ENCODE assay signal across 8 cellular contexts in genomic region chr15:69414702-69415161, GRCh38. TPM values are rescaled to one million over a fixed set of nuclear protein-coding genes. Genes with fewer than 3 reads are reported as not detected.
DNase-seq lines count a peak whose midpoint lies in the region; ATAC-seq, FAIRE-seq and TF ChIP-seq lines count a peak whose summit lies in the region.

No MANE protein-coding gene starts in this region.

- POLR2A ChIA-PET in CD8-positive, alpha-beta T cell (lab: Charles Lee), result interaction anchor here (1.4 kb wide), 1 partner anchor 38 kb away, joined by 10 read pairs; the partner anchor contains the start of gene RPLP1
- POLR2A ChIA-PET in HepG2 (lab: Yijun Ruan, JAX), result interaction anchor here (1.0 to 3.7 kb wide), 3 partner anchors 38 to 684 kb away, joined by 3 to 40 read pairs (median 8); partner anchors contain the start of genes RPLP1 and TLE3

- peaks cover 15% of the 10 kb centered on the region for H3K4me1 Mint-ChIP-seq in CD8-positive, alpha-beta T cell (ENCODE audit: low read depth)
- peaks cover 44% of the 10 kb centered on the region for H3K4me1 Mint-ChIP-seq in chondrocyte (ENCODE audit: low read depth)

- H3K27me3 Mint-ChIP-seq in CD8-positive, alpha-beta T cell (ENCODE audit: low read depth), result peaks cover 15% of the 10 kb centered on the region
- no peaks in the 10 kb centered on the region for H3K27me3 Mint-ChIP-seq in chondrocyte (ENCODE audit: low read depth)

- peaks cover 7% of the 10 kb centered on the region for H3K4me1 ChIP-seq in CD8-positive, alpha-beta T cell (ENCODE audit: insufficient read depth, low read length)
- H3K4me1 ChIP-seq in HepG2 (ENCODE audit: insufficient read depth, low read length) (peaks cover 27% of the 10 kb centered on the region), suprapubic skin (peaks cover 12% of the 10 kb centered on the region)

- DNase-seq in CD8-positive, alpha-beta T cell, result no peak
- peak; percentile 80 for DNase-seq in RPMI8226
- no peak for DNase-seq in chondrocyte (ENCODE audit: low spot score)
- DNase-seq in HepG2 (ENCODE audit: low spot score), result peak; percentile 74
- no peak for DNase-seq in suprapubic skin (ENCODE audit: low spot score in 2 of 2)
- DNase-seq in NCI-H2107 treated with DMSO at 0.1 percent for 48 hours (lab: John Stamatoyannopoulos, UW; ENCODE audit: unreplicated experiment), result no peak

- H3K9ac ChIP-seq in HepG2 (ENCODE audit: insufficient read depth, low read depth, low read length), result peak overlapping the region; percentile 90

- peak overlapping the region; percentile 63 for H3K4me3 Mint-ChIP-seq in CD8-positive, alpha-beta T cell
- H3K4me3 Mint-ChIP-seq in chondrocyte (ENCODE audit: unreplicated experiment), result peak overlapping the region; percentile 82

- in situ Hi-C loops in HepG2 (cut with HindIII; ENCODE audit: extremely low pct_ligation_motif_present, low pct_unique_long_range_greater_than_20kb), result no loop called here

- TF ChIP-seq EP300 in HepG2 (IDR thresholded peaks at IDR 0.05; ENCODE audit: low read depth in 2 of 2, low read length in 2 of 2) (no peak), HepG2 (CRISPR knock-in tag; IDR thresholded peaks at IDR 0.05; ENCODE audit: borderline replicate concordance) (no peak), suprapubic skin (IDR thresholded peaks at IDR 0.05) (no peak)

- WGBS in HepG2 (ENCODE audit: low lambda C conversion rate), result 1% methylated on average over 13 of the region's 29 CpGs
- 0% methylated on average over 12 of the region's 29 CpGs for WGBS in suprapubic skin

- ATAC-seq in CD8-positive, alpha-beta T cell, result no peak
- peak; percentile 38 for ATAC-seq in GM18907 (IDR thresholded peaks at IDR 0.05; ENCODE audit: unreplicated experiment)
- ATAC-seq in HG03135 (IDR thresholded peaks at IDR 0.05; ENCODE audit: unreplicated experiment), result peak; percentile 39
- ATAC-seq in HepG2, result peak; percentile 85

- no peak overlapping the region for H3K27ac Mint-ChIP-seq in CD8-positive, alpha-beta T cell
- H3K27ac Mint-ChIP-seq in chondrocyte (ENCODE audit: unreplicated experiment), result peak overlapping the region; percentile 92

- H2AFZ ChIP-seq in HepG2 (ENCODE audit: low read length), result no peak overlapping the region

- peaks cover 27% of the 10 kb centered on the region for H3K79me2 ChIP-seq in HepG2 (ENCODE audit: insufficient read depth, low read length)

- TF ChIP-seq POLR2A in HepG2 (IDR thresholded peaks at IDR 0.05; ENCODE audit: insufficient read depth in 1 of 2, low read depth in 2 of 2, low read length in 2 of 2), result peak in 1 of 2 experiments; percentile 53; a peak in 2 of 4 replicates
- TF ChIP-seq POLR2A in suprapubic skin (IDR thresholded peaks at IDR 0.05), result no peak

- H3K36me3 ChIP-seq in CD8-positive, alpha-beta T cell (ENCODE audit: insufficient read depth, low read length), result no peaks in the 10 kb centered on the region
- H3K36me3 ChIP-seq in HepG2 (replicated peaks in 1 of 2; ENCODE audit: control insufficient read depth in 1 of 2, insufficient read depth in 2 of 2, low read length in 2 of 2), result peaks cover 3 to 14% of the 10 kb centered on the region in 2 experiments; a peak in 4 of 5 replicates
- H3K36me3 ChIP-seq in suprapubic skin, result no peaks in the 10 kb centered on the region

- BruUV-seq in HepG2 (replicated peaks; lab: Mats Ljungman, UMichigan), result no TSS peak

- H3K27ac ChIP-seq in CD8-positive, alpha-beta T cell (ENCODE audit: low read depth, low read length), result no peak overlapping the region
- H3K27ac ChIP-seq in HepG2 (ENCODE audit: extremely low read length, insufficient read depth, low read length) (peak overlapping the region; percentile 83), suprapubic skin (peak overlapping the region; percentile 42)

- H3K4me2 ChIP-seq in HepG2 (ENCODE audit: low read depth, low read length), result peak overlapping the region; percentile 94

- H3K4me3 ChIP-seq in CD8-positive, alpha-beta T cell (ENCODE audit: low read depth, low read length), result peak overlapping the region; percentile 72
- peak overlapping the region; percentile 77 to 98 (median 96) for H3K4me3 ChIP-seq in HepG2 (replicated peaks in 1 of 3; ENCODE audit: insufficient read depth in 1 of 3, low read depth in 2 of 3, low read length in 3 of 3)
- H3K4me3 ChIP-seq in suprapubic skin, result peak overlapping the region; percentile 90

- no peak for TF ChIP-seq RAD21 in HepG2 (CRISPR knock-in tag; IDR thresholded peaks at IDR 0.05)

- intact Hi-C loops in CD8-positive, alpha-beta T cell (cut with DNase I, micrococcal nuclease), result loop anchor here (1.0 to 10.0 kb wide), 7 partner anchors 38 to 1360 kb away; partner anchors contain the start of genes GLCE (in 2 of the 2), RPLP1 (in 2 of the 2), PIAS1 (in 1 of the 2) and TLE3 (in 1 of the 2)
- intact Hi-C loops in HepG2 (cut with micrococcal nuclease; ENCODE audit: unreplicated experiment), result loop anchor here (2.0 to 5.0 kb wide), 2 partner anchors 38 to 48 kb away; partner anchors contain the start of gene RPLP1

- no peak for TF ChIP-seq CTCF in CD8-positive, alpha-beta T cell (IDR thresholded peaks at IDR 0.05)
- no peak for TF ChIP-seq CTCF in chondrocyte (IDR thresholded peaks at IDR 0.05)
- TF ChIP-seq CTCF in HepG2 (CRISPR knock-in tag; IDR thresholded peaks at IDR 0.05), result no peak
- no peak for TF ChIP-seq CTCF in suprapubic skin (IDR thresholded peaks at IDR 0.05)

- peaks cover 5% of the 10 kb centered on the region for H3K27me3 ChIP-seq in CD8-positive, alpha-beta T cell (ENCODE audit: insufficient read depth, low read length)
- H3K27me3 ChIP-seq in HepG2 (ENCODE audit: control insufficient read depth in 1 of 2, insufficient read depth in 2 of 2, low read length in 2 of 2) (no peaks in the 10 kb centered on the region), suprapubic skin (no peaks in the 10 kb centered on the region)

- H3K36me3 Mint-ChIP-seq in CD8-positive, alpha-beta T cell, result no peaks in the 10 kb centered on the region
- peaks cover 3% of the 10 kb centered on the region for H3K36me3 Mint-ChIP-seq in chondrocyte (ENCODE audit: low read depth)

- no peaks in the 10 kb centered on the region for H3K9me3 Mint-ChIP-seq in CD8-positive, alpha-beta T cell
- H3K9me3 Mint-ChIP-seq in chondrocyte (ENCODE audit: low read depth), result no peaks in the 10 kb centered on the region

- no peaks in the 10 kb centered on the region for H3K9me3 ChIP-seq in CD8-positive, alpha-beta T cell (ENCODE audit: low read length)
- H3K9me3 ChIP-seq in HepG2 (ENCODE audit: low read length) (no peaks in the 10 kb centered on the region), suprapubic skin (no peaks in the 10 kb centered on the region)

- no peaks in the 10 kb centered on the region; the same call in 1 of the 2 replicates for H4K20me1 ChIP-seq in HepG2 (ENCODE audit: insufficient read depth, low read length)

- peak; percentile 50 for FAIRE-seq in HepG2 (lab: Jason Lieb, UNC)

- CTCF ChIA-PET in CD8-positive, alpha-beta T cell (lab: Charles Lee), result interaction anchor here (1.3 kb wide), 1 partner anchor 356 kb away, joined by 3 read pairs; no protein-coding TSS in a partner anchor
- CTCF ChIA-PET in HepG2 (lab: Yijun Ruan, JAX; ENCODE audit: low intra/inter-chr PET ratio, low total read pairs), result no interaction called here

RNA-seq across cellular contexts. Expression of gene KIF23, which starts 0.6 kb away (rescaled TPM):
- under 1 TPM; 0.81 to 0.95 TPM for total RNA-seq in CD8-positive, alpha-beta T cell
- total RNA-seq in chondrocyte, result 13.5 to 20.4 TPM (median 14.8 TPM) in 3 replicates
- 38.1 and 51.2 TPM in 2 replicates for total RNA-seq in HepG2 (2016; rRNA removed; fragmentation: Illumina TruSeq; extraction: Trizol)
- 25.1 and 27.8 TPM in 2 replicates for total RNA-seq in HepG2 (2016; cell fraction: cytosol; rRNA removed; fragmentation: Illumina TruSeq; extraction: Trizol; ENCODE audit: low read depth)
- 36.6 and 47.8 TPM in 2 replicates for total RNA-seq in HepG2 (2016; cell fraction: insoluble cytoplasmic fraction; rRNA removed; fragmentation: Illumina TruSeq; extraction: Trizol)
- total RNA-seq in HepG2 (2016; cell fraction: membrane; rRNA removed; fragmentation: Illumina TruSeq; extraction: Trizol), result 11.1 and 11.6 TPM in 2 replicates
- 35.8 and 39.8 TPM in 2 replicates for total RNA-seq in HepG2 (2016; cell fraction: nucleus; rRNA removed; fragmentation: Illumina TruSeq; extraction: Trizol)
- 8.4 and 11.3 TPM in 2 replicates for polyA plus RNA-seq in HepG2 (2011; rRNA removed)
- 3.8 and 5.7 TPM in 2 replicates for polyA plus RNA-seq in HepG2 (2011; cell fraction: cytosol; rRNA removed)
- polyA plus RNA-seq in HepG2 (2011; cell fraction: nucleus; rRNA removed), result 18.6 and 25.3 TPM in 2 replicates
- 6.7 and 12.1 TPM in 2 replicates for polyA plus RNA-seq in HepG2 (2012)
- 1.1 and 1.3 TPM in 2 replicates for polyA plus RNA-seq in HepG2 (2016; cell fraction: cytosol; fragmentation: Illumina TruSeq; extraction: Trizol; ENCODE audit: low read depth)
- polyA plus RNA-seq in HepG2 (2016; cell fraction: insoluble cytoplasmic fraction; fragmentation: Illumina TruSeq; extraction: Trizol; ENCODE audit: low read depth), result 41.4 and 46.9 TPM in 2 replicates
- 2.8 and 3.7 TPM in 2 replicates for polyA plus RNA-seq in HepG2 (2016; cell fraction: membrane; fragmentation: Illumina TruSeq; extraction: Trizol; ENCODE audit: low read depth)
- polyA plus RNA-seq in HepG2 (2016; cell fraction: nucleus; fragmentation: Illumina TruSeq; extraction: Trizol; ENCODE audit: insufficient read depth, low read depth), result 51.9 and 52.6 TPM in 2 replicates
- polyA minus RNA-seq in HepG2 (2011; rRNA and poly(A)+ RNA removed; ENCODE audit: low replicate concordance), result 9.4 and 66.2 TPM in 2 replicates
- 5.4 and 6.8 TPM in 2 replicates for polyA minus RNA-seq in HepG2 (2011; cell fraction: cytosol; rRNA and poly(A)+ RNA removed)
- polyA minus RNA-seq in HepG2 (2011; cell fraction: nucleus; rRNA and poly(A)+ RNA removed), result 19.5 and 25.9 TPM in 2 replicates
- total RNA-seq in suprapubic skin, result 1 to 10 TPM; 2.7 to 8.5 (median 6.9) TPM

RNA-seq across cellular contexts. Expression of gene RPLP1, which starts 37.9 kb away (rescaled TPM):
- 1,000 to 10,000 TPM; 2,675 to 2,824 TPM for total RNA-seq in CD8-positive, alpha-beta T cell
- total RNA-seq in chondrocyte (1,418 to 1,674 TPM (median 1,473 TPM) in 3 replicates), HepG2 (2016; rRNA removed; fragmentation: Illumina TruSeq; extraction: Trizol) (797 and 817 TPM in 2 replicates), suprapubic skin (1,000 to 10,000 TPM in 2 of 4 donors, 100 to 1,000 TPM in 2; 623 to 1,424 (median 1,017) TPM)
- 2,715 and 2,875 TPM in 2 replicates for total RNA-seq in HepG2 (2016; cell fraction: cytosol; rRNA removed; fragmentation: Illumina TruSeq; extraction: Trizol; ENCODE audit: low read depth)
- total RNA-seq in HepG2 (2016; cell fraction: insoluble cytoplasmic fraction; rRNA removed; fragmentation: Illumina TruSeq; extraction: Trizol), result 770 and 847 TPM in 2 replicates
- total RNA-seq in HepG2 (2016; cell fraction: membrane; rRNA removed; fragmentation: Illumina TruSeq; extraction: Trizol), result 2,691 and 2,904 TPM in 2 replicates
- 376 and 425 TPM in 2 replicates for total RNA-seq in HepG2 (2016; cell fraction: nucleus; rRNA removed; fragmentation: Illumina TruSeq; extraction: Trizol)
- polyA plus RNA-seq in HepG2 (2011; rRNA removed), result 929 and 1,118 TPM in 2 replicates
- polyA plus RNA-seq in HepG2 (2011; cell fraction: cytosol; rRNA removed), result 1,248 and 1,609 TPM in 2 replicates
- 481 and 511 TPM in 2 replicates for polyA plus RNA-seq in HepG2 (2011; cell fraction: nucleus; rRNA removed)
- polyA plus RNA-seq in HepG2 (2012), result 1,800 and 1,929 TPM in 2 replicates
- 7,466 and 8,712 TPM in 2 replicates for polyA plus RNA-seq in HepG2 (2016; cell fraction: cytosol; fragmentation: Illumina TruSeq; extraction: Trizol; ENCODE audit: low read depth)
- 1,627 and 1,657 TPM in 2 replicates for polyA plus RNA-seq in HepG2 (2016; cell fraction: insoluble cytoplasmic fraction; fragmentation: Illumina TruSeq; extraction: Trizol; ENCODE audit: low read depth)
- 6,180 and 6,214 TPM in 2 replicates for polyA plus RNA-seq in HepG2 (2016; cell fraction: membrane; fragmentation: Illumina TruSeq; extraction: Trizol; ENCODE audit: low read depth)
- polyA plus RNA-seq in HepG2 (2016; cell fraction: nucleus; fragmentation: Illumina TruSeq; extraction: Trizol; ENCODE audit: insufficient read depth, low read depth), result 1,328 and 1,370 TPM in 2 replicates
- 1,160 and 1,197 TPM in 2 replicates for polyA minus RNA-seq in HepG2 (2011; rRNA and poly(A)+ RNA removed; ENCODE audit: low replicate concordance)
- 1,916 and 2,042 TPM in 2 replicates for polyA minus RNA-seq in HepG2 (2011; cell fraction: cytosol; rRNA and poly(A)+ RNA removed)
- 190 and 217 TPM in 2 replicates for polyA minus RNA-seq in HepG2 (2011; cell fraction: nucleus; rRNA and poly(A)+ RNA removed)

Comparison
In these comparisons a context has a peak if more than half of its experiments do, and no peak if none do; other contexts are left out.
1. DNase-seq: peak in RPMI8226 (single experiment) and HepG2 (single experiment); none in CD8-positive, alpha-beta T cell (0 of 7), chondrocyte (single experiment), suprapubic skin (0 of 2) and NCI-H2107 treated with DMSO at 0.1 percent for 48 hours (single experiment).
2. Peak in every context shown above with its lines, with median percentiles within 50 percentile points of each other: H3K4me3 ChIP-seq.